Comparison of ENCODE assay signal across 8 cellular contexts in genomic region chr13:80339841-80340642, GRCh38. TPM values are rescaled to one million over a fixed set of nuclear protein-coding genes. Genes with fewer than 3 reads are reported as not detected.
A peak's percentile ranks its signal among the peaks of the same experiment; 100 is the strongest.
DNase-seq lines count a peak whose midpoint lies in the region; ATAC-seq and TF ChIP-seq lines count a peak whose summit lies in the region.

No MANE protein-coding gene starts in this region.

- no peaks in the 10 kb centered on the region for H3K9me2 ChIP-seq in neural cell (ENCODE audit: insufficient read depth, low read length)

- peak overlapping the region; percentile 68 for H3K4me3 Mint-ChIP-seq in activated CD8-positive, alpha-beta T cell treated with anti-CD3 and anti-CD28 coated beads, Interleukin-2, amount 10 ng/mL, durations not matched to agents 7 days and 5 days

- H3K36me3 ChIP-seq in neural cell (ENCODE audit: insufficient read depth, low read length): peaks cover 8% of the 10 kb centered on the region

- DNase-seq in A172 (ENCODE audit: low spot score) (peak; percentile 21), LHCN-M2 (ENCODE audit: low read depth) (peak; percentile 45), fibroblast of the aortic adventitia (ENCODE audit: low read depth) (peak; percentile 51), NCI-H446 treated with DMSO at 0.1 percent for 48 hours (lab: John Stamatoyannopoulos, UW) (no peak)
- peak; percentile 20 for DNase-seq in activated CD8-positive, alpha-beta T cell treated with anti-CD3 and anti-CD28 coated beads, Interleukin-2, amount 10 ng/mL, durations not matched to agents 7 days and 5 days

- no peak for TF ChIP-seq EP300 in neural cell (conservative IDR thresholded peaks at IDR 0.05; ENCODE audit: poor library complexity, severe bottlenecking)

- H3K27me3 ChIP-seq in neural cell (ENCODE audit: insufficient read depth, low read depth, low read length): no peaks in the 10 kb centered on the region

- no peak overlapping the region for H3K27ac Mint-ChIP-seq in activated CD8-positive, alpha-beta T cell treated with anti-CD3 and anti-CD28 coated beads, Interleukin-2, amount 10 ng/mL, durations not matched to agents 7 days and 5 days

- peak; percentile 27 for ATAC-seq in activated CD8-positive, alpha-beta T cell treated with anti-CD3 and anti-CD28 coated beads, Interleukin-2, amount 10 ng/mL, durations not matched to agents 7 days and 5 days
- no peak for ATAC-seq in GM21381 (IDR thresholded peaks at IDR 0.05; ENCODE audit: unreplicated experiment)

- no peaks in the 10 kb centered on the region for H3K9me3 Mint-ChIP-seq in activated CD8-positive, alpha-beta T cell treated with anti-CD3 and anti-CD28 coated beads, Interleukin-2, amount 10 ng/mL, durations not matched to agents 7 days and 5 days (ENCODE audit: insufficient read depth)

- H3K27ac ChIP-seq in neural cell (ENCODE audit: low read length): peak overlapping the region; percentile 84

- H3K9me3 ChIP-seq in neural cell (ENCODE audit: low read length): no peaks in the 10 kb centered on the region

- POLR2A ChIA-PET in activated CD8-positive, alpha-beta T cell treated with anti-CD3 and anti-CD28 coated beads, Interleukin-2, amount 10 ng/mL, durations not matched to agents 7 days and 5 days (lab: Charles Lee): no interaction called here

- no peak for TF ChIP-seq CTCF in GM12875 (IDR thresholded peaks at IDR 0.05; ENCODE audit: borderline replicate concordance, insufficient read depth, low read depth, low read length)
- TF ChIP-seq CTCF in fibroblast of the aortic adventitia (IDR thresholded peaks at IDR 0.05; ENCODE audit: insufficient read depth, low read length): no peak
- no peak for TF ChIP-seq CTCF in neural cell (IDR thresholded peaks at IDR 0.05; ENCODE audit: poor library complexity, severe bottlenecking)

- peaks cover 15% of the 10 kb centered on the region for H3K4me1 Mint-ChIP-seq in activated CD8-positive, alpha-beta T cell treated with anti-CD3 and anti-CD28 coated beads, Interleukin-2, amount 10 ng/mL, durations not matched to agents 7 days and 5 days (ENCODE audit: low read depth)

- no peaks in the 10 kb centered on the region for H3F3A ChIP-seq in neural cell (ENCODE audit: insufficient read depth, low read length, poor library complexity, severe bottlenecking)

- no peak for TF ChIP-seq RAD21 in neural cell (conservative IDR thresholded peaks at IDR 0.05)

- H3K4me3 ChIP-seq in GM12875 (ENCODE audit: low read depth, low read length) (peak overlapping the region; percentile 21), fibroblast of the aortic adventitia (ENCODE audit: low read depth, low read length) (peak overlapping the region; percentile 93), neural cell (ENCODE audit: low read length) (peak overlapping the region; percentile 92)

- CTCF ChIA-PET in activated CD8-positive, alpha-beta T cell treated with anti-CD3 and anti-CD28 coated beads, Interleukin-2, amount 10 ng/mL, durations not matched to agents 7 days and 5 days (lab: Charles Lee): no interaction called here

- H3K36me3 Mint-ChIP-seq in activated CD8-positive, alpha-beta T cell treated with anti-CD3 and anti-CD28 coated beads, Interleukin-2, amount 10 ng/mL, durations not matched to agents 7 days and 5 days (ENCODE audit: low read depth): no peaks in the 10 kb centered on the region

- H3K4me2 ChIP-seq in neural cell (ENCODE audit: low read length): peak overlapping the region; percentile 79

- H3K79me2 ChIP-seq in neural cell (replicated peaks; ENCODE audit: insufficient read depth, low read length): peaks cover 51% of the 10 kb centered on the region

- H3K27me3 Mint-ChIP-seq in activated CD8-positive, alpha-beta T cell treated with anti-CD3 and anti-CD28 coated beads, Interleukin-2, amount 10 ng/mL, durations not matched to agents 7 days and 5 days (ENCODE audit: low read depth): peaks cover 42% of the 10 kb centered on the region

- H2AFZ ChIP-seq in neural cell (ENCODE audit: low read depth, low read length): no peak overlapping the region

- peak overlapping the region; percentile 81 for H3K9ac ChIP-seq in neural cell (ENCODE audit: low read length)

- peaks cover 9% of the 10 kb centered on the region for H4K20me1 ChIP-seq in neural cell (ENCODE audit: insufficient read depth)

TF ChIP-seq in neural cell, 6 proteins besides CTCF, POLR2A, EP300 and RAD21:
- no peak for TF ChIP-seq TAF1 (IDR thresholded peaks at IDR 0.05; ENCODE audit: low read depth)
- no peak for TF ChIP-seq SMC3 (conservative IDR thresholded peaks at IDR 0.05; ENCODE audit: poor library complexity)
- TF ChIP-seq MXI1 (conservative IDR thresholded peaks at IDR 0.05; ENCODE audit: poor library complexity, severe bottlenecking): peak; percentile 60
- peak; percentile 9 for TF ChIP-seq POLR2AphosphoS5 (IDR thresholded peaks at IDR 0.05)
- no peak for TF ChIP-seq EZH2 (IDR thresholded peaks at IDR 0.05; ENCODE audit: borderline replicate concordance, insufficient read depth, low read length, poor library complexity, severe bottlenecking)
- peak; percentile 11 for TF ChIP-seq REST (IDR thresholded peaks at IDR 0.05; ENCODE audit: borderline replicate concordance)

RNA-seq across cellular contexts. Expression of gene SPRY2, which starts 0.9 kb away (rescaled TPM):
- total RNA-seq in A172 (2014; rRNA removed; shearing (Covaris generic)): 2.6 and 3.3 TPM in 2 replicates
- total RNA-seq in LHCN-M2 (2014; rRNA removed): 34.6 and 43.9 TPM in 2 replicates
- polyA plus RNA-seq in LHCN-M2 (2012): 11.1 TPM
- total RNA-seq in activated CD8-positive, alpha-beta T cell treated with anti-CD3 and anti-CD28 coated beads, Interleukin-2, amount 10 ng/mL, durations not matched to agents 7 days and 5 days: under 1 TPM; 0.10 to 0.29 TPM
- total RNA-seq in fibroblast of the aortic adventitia (ENCODE audit: low replicate concordance): 4.6 and 60.3 TPM in 2 replicates
- 3.7 and 6.0 TPM in 2 replicates for polyA plus RNA-seq in neural cell
- 8.8 and 10.7 TPM in 2 replicates for polyA minus RNA-seq in neural cell

Comparison
In these comparisons a context has a peak if more than half of its experiments do, and no peak if none do; other contexts are left out.
1. H3K4me3 ChIP-seq: peak in every context shown above with its lines; median percentile 93 in fibroblast of the aortic adventitia; 92 in neural cell; 21 in GM12875.